ENCODE assay signal across 25 cellular contexts in genomic region chr14:74211945-74212580, GRCh38. TPM values are rescaled to one million over a fixed set of nuclear protein-coding genes. Genes with fewer than 3 reads are reported as not detected.
"Had no signal": no experiment of that assay in that cellular context is flagged by ENCODE, and none has a peak within 500 bp of the region (broad histone marks: within the 10 kb centered on the region; RNA-seq: fewer than 3 reads in every experiment).

No MANE protein-coding gene starts in this region.

- H3K9me3 ChIP-seq: esophagus muscularis mucosa, heart left ventricle, mucosa of descending colon, neutrophil, right atrium auricular region, sigmoid colon, tibial nerve had no signal

- H3K27ac ChIP-seq: epithelial cell of prostate, esophagus muscularis mucosa, heart left ventricle, neutrophil, right atrium auricular region, sigmoid colon, tibial nerve had no signal

- H3K27me3 ChIP-seq: right atrium auricular region had no signal

- H3K36me3 ChIP-seq: esophagus muscularis mucosa, heart left ventricle, neutrophil, right atrium auricular region, sigmoid colon, tibial nerve had no signal

- H3K4me1 ChIP-seq: esophagus muscularis mucosa, heart left ventricle, right atrium auricular region, sigmoid colon, tibial nerve had no signal

- H3K4me3 ChIP-seq: esophagus muscularis mucosa, heart left ventricle, mucosa of descending colon, right atrium auricular region, sigmoid colon, tibial nerve had no signal

- FAIRE-seq: frontal cortex, islet of Langerhans, small intestine had no signal

- DNase-seq: effector memory CD8-positive, alpha-beta T cell; heart left ventricle; hippocampal formation; mammary epithelial cell; mucosa of descending colon; naive thymus-derived CD8-positive, alpha-beta T cell; posterior cingulate gyrus; sigmoid colon; small intestine; stimulated activated CD4-positive, alpha-beta T cell treated with anti-CD3 and anti-CD28 coated beads, Interleukin-12 subunit alpha, Interleukin-12 subunit beta, amount 100 ng/mL, for 4 hours; stimulated activated naive CD4-positive, alpha-beta T cell treated with Interleukin-2 at 50 U/mL for 16 hours had no signal

RNA-seq across cellular contexts. Expression of gene VSX2, which starts 27.2 kb away (rescaled TPM):
- total RNA-seq: esophagus muscularis mucosa; frontal cortex; glomerular endothelial cell; left lobe of liver; lower leg skin; mammary epithelial cell; mucosa of descending colon; naive thymus-derived CD8-positive, alpha-beta T cell; osteocyte; right atrium auricular region; sigmoid colon; temporal lobe; tibial nerve; urinary bladder had no signal
- polyA plus RNA-seq: heart left ventricle; mammary epithelial cell; naive thymus-derived CD8-positive, alpha-beta T cell; neural cell; small intestine; urinary bladder had no signal
